12 cellular contexts compared by ENCODE assay signal in genomic region chr10:33114451-33114944, GRCh38.
A peak's percentile ranks its signal among the peaks of the same experiment; 100 is the strongest.
DNase-seq lines count a peak whose midpoint lies in the region; ATAC-seq and TF ChIP-seq lines count a peak whose summit lies in the region.
"Had no signal": no experiment of that assay in that cellular context is flagged by ENCODE, and none has a peak within 500 bp of the region (broad histone marks: within the 10 kb centered on the region; RNA-seq: fewer than 3 reads in every experiment).

No MANE protein-coding gene starts in this region.

- H3K36me3 ChIP-seq in psoas muscle (ENCODE audit: insufficient read depth in 1 of 2, low read depth in 1 of 2) = no peaks in the 10 kb centered on the region

- no peaks in the 10 kb centered on the region for H3K27me3 ChIP-seq in psoas muscle (ENCODE audit: insufficient read depth in 3 of 3, low read length in 2 of 3)
- H3K27me3 ChIP-seq: body of pancreas had no signal

- H3K4me1 Mint-ChIP-seq in activated CD4-positive, alpha-beta T cell treated with anti-CD3 and anti-CD28 coated beads for 36 hours = peaks cover 85% of the 10 kb centered on the region
- peaks cover 71 to 88% of the 10 kb centered on the region in 2 donors for H3K4me1 Mint-ChIP-seq in natural killer cell treated with Interleukin-12 subunit alpha and Interleukin-12 subunit beta and Interleukin-15 and Interleukin-18, amount 100 ng/mL, for 72 hours (ENCODE audit: low read depth in 2 of 2)

- no peak for DNase-seq in activated CD4-positive, alpha-beta T cell treated with anti-CD3 and anti-CD28 coated beads for 36 hours
- no peak for DNase-seq in activated CD4-positive, alpha-beta T cell treated with anti-CD3 and anti-CD28 coated beads for 4 hours
- DNase-seq in MV-4-11 (lab: John Stamatoyannopoulos, UW) (peak; percentile 68), cardiac fibroblast (ENCODE audit: low read depth in 2 of 2) (peak; percentile 73 to 75), NCI-H1694 treated with DMSO at 0.1 percent for 48 hours (lab: John Stamatoyannopoulos, UW) (no peak), psoas muscle (no peak), T-helper 9 cell (no peak)
- DNase-seq in natural killer cell treated with Interleukin-12 subunit alpha and Interleukin-12 subunit beta and Interleukin-15 and Interleukin-18, amount 100 ng/mL, for 72 hours (ENCODE audit: low spot score) = no peak
- DNase-seq: body of pancreas; hypothalamus; nephron progenitor cell; stimulated activated CD4-positive, alpha-beta T cell treated with anti-CD3 and anti-CD28 coated beads, Interleukin-2, amount 100 ng/mL, for 24 hours had no signal

- ATAC-seq in activated CD4-positive, alpha-beta T cell treated with anti-CD3 and anti-CD28 coated beads for 36 hours = no peak
- ATAC-seq in natural killer cell treated with Interleukin-12 subunit alpha and Interleukin-12 subunit beta and Interleukin-15 and Interleukin-18, amount 100 ng/mL, for 72 hours = no peak
- no peak for ATAC-seq in psoas muscle
- ATAC-seq: body of pancreas had no signal

- H3K27me3 Mint-ChIP-seq in activated CD4-positive, alpha-beta T cell treated with anti-CD3 and anti-CD28 coated beads for 36 hours = no peaks in the 10 kb centered on the region
- H3K27me3 Mint-ChIP-seq in natural killer cell treated with Interleukin-12 subunit alpha and Interleukin-12 subunit beta and Interleukin-15 and Interleukin-18, amount 100 ng/mL, for 72 hours = no peaks in the 10 kb centered on the region

- no peaks in the 10 kb centered on the region for H3K9me3 Mint-ChIP-seq in activated CD4-positive, alpha-beta T cell treated with anti-CD3 and anti-CD28 coated beads for 36 hours (ENCODE audit: low read depth)
- peaks cover 3% of the 10 kb centered on the region for H3K9me3 Mint-ChIP-seq in natural killer cell treated with Interleukin-12 subunit alpha and Interleukin-12 subunit beta and Interleukin-15 and Interleukin-18, amount 100 ng/mL, for 72 hours
- H3K9me3 Mint-ChIP-seq: nephron progenitor cell had no signal

- H3K4me3 ChIP-seq in cardiac fibroblast (replicated peaks in 1 of 2; ENCODE audit: low read depth in 2 of 2, low read length in 2 of 2) (no peak overlapping the region), psoas muscle (no peak overlapping the region)
- H3K4me3 ChIP-seq: body of pancreas had no signal

- H3K9me3 ChIP-seq in psoas muscle = no peaks in the 10 kb centered on the region
- H3K9me3 ChIP-seq: body of pancreas had no signal

- H3K27ac ChIP-seq in psoas muscle = no peak overlapping the region
- H3K27ac ChIP-seq: body of pancreas had no signal

- H3K4me1 ChIP-seq in psoas muscle = no peaks in the 10 kb centered on the region
- H3K4me1 ChIP-seq: body of pancreas had no signal

- H3K4me3 Mint-ChIP-seq in activated CD4-positive, alpha-beta T cell treated with anti-CD3 and anti-CD28 coated beads for 36 hours = no peak overlapping the region
- peak overlapping the region; percentile 56 for H3K4me3 Mint-ChIP-seq in natural killer cell treated with Interleukin-12 subunit alpha and Interleukin-12 subunit beta and Interleukin-15 and Interleukin-18, amount 100 ng/mL, for 72 hours
- H3K4me3 Mint-ChIP-seq: nephron progenitor cell had no signal

- POLR2A ChIA-PET in activated CD4-positive, alpha-beta T cell treated with anti-CD3 and anti-CD28 coated beads for 36 hours (lab: Charles Lee) = no interaction called here

- CTCF ChIA-PET in activated CD4-positive, alpha-beta T cell treated with anti-CD3 and anti-CD28 coated beads for 36 hours (lab: Charles Lee) = interaction anchor here (0.6 to 1.9 kb wide), 3 partner anchors 11 to 1054 kb away, joined by 3 to 7 read pairs (median 5); no protein-coding TSS in a partner anchor

- peak overlapping the region; percentile 9 for H3K27ac Mint-ChIP-seq in activated CD4-positive, alpha-beta T cell treated with anti-CD3 and anti-CD28 coated beads for 36 hours
- peak overlapping the region; percentile 10 to 70 for H3K27ac Mint-ChIP-seq in natural killer cell treated with Interleukin-12 subunit alpha and Interleukin-12 subunit beta and Interleukin-15 and Interleukin-18, amount 100 ng/mL, for 72 hours
- H3K27ac Mint-ChIP-seq: nephron progenitor cell had no signal

- no peak for TF ChIP-seq CTCF in cardiac fibroblast (IDR thresholded peaks at IDR 0.05; ENCODE audit: low read depth, low read length)
- TF ChIP-seq CTCF in psoas muscle (IDR thresholded peaks at IDR 0.05) = no peak

- intact Hi-C loops in activated CD4-positive, alpha-beta T cell treated with anti-CD3 and anti-CD28 coated beads for 36 hours (cut with DNase I, micrococcal nuclease) = loop anchor here in 1 of 2 experiments (10.0 kb wide), 1 partner anchor 1060 kb away; the partner anchor contains the start of gene KIF5B
- intact Hi-C loops in psoas muscle (cut with DNase I) = no loop called here

- H3K36me3 Mint-ChIP-seq in activated CD4-positive, alpha-beta T cell treated with anti-CD3 and anti-CD28 coated beads for 36 hours (ENCODE audit: low read depth) = no peaks in the 10 kb centered on the region
- peaks cover 4% of the 10 kb centered on the region for H3K36me3 Mint-ChIP-seq in natural killer cell treated with Interleukin-12 subunit alpha and Interleukin-12 subunit beta and Interleukin-15 and Interleukin-18, amount 100 ng/mL, for 72 hours

- 60% methylated on average over 5 of the region's 5 CpGs for WGBS in psoas muscle, 3 donors

Comparison
In these comparisons a context has a peak if more than half of its experiments do, and no peak if none do; other contexts are left out.
1. DNase-seq: peak in MV-4-11 (single experiment) and cardiac fibroblast (2 of 2); none in activated CD4-positive, alpha-beta T cell treated with anti-CD3 and anti-CD28 coated beads for 36 hours (single experiment), activated CD4-positive, alpha-beta T cell treated with anti-CD3 and anti-CD28 coated beads for 4 hours (0 of 2), natural killer cell treated with Interleukin-12 subunit alpha and Interleukin-12 subunit beta and Interleukin-15 and Interleukin-18, amount 100 ng/mL, for 72 hours (single experiment), NCI-H1694 treated with DMSO at 0.1 percent for 48 hours (single experiment), psoas muscle (0 of 2) and T-helper 9 cell (single experiment).